ENCODE assay signal across 1 cellular context in the genomic region with DNA sequence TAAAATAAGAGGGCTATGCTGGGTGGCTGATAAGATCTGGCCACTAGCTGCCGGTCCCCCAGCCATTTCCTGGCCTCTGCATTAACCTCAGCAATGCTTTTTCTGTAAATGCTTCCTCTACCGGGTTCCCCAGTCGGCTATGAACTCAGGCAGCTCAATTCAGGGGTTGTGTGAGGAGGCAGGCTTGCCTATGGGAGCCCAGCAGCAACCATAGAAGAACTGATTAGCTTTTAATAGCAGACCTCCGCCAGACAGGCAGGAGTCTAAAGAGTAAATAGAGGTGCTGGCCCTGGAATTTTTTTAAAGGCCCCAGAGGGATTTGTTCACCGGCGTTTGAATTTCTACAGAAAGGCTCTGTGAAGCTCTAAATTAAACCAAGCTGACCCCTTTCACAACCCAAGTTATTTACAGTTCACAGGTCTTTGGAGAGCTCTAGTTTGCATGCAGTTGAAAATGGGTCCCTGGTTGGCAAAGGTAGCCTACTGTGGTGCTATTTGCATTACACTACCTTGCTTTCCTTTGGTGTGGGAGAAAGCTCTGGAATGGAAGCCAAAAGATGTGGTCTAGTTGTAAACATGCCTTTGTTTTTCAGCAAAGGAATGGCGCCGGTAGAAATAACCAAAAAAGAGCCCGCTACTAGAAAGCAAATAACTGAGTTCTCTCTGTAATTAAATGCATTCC.
TF ChIP-seq lines count a peak whose summit lies in the region.

No MANE protein-coding gene starts in this region.

TF ChIP-seq in HepG2, 621 proteins besides CTCF, POLR2A, EP300 and RAD21 (continued from another document and continues in another):
- TF ChIP-seq, protein P1, sequence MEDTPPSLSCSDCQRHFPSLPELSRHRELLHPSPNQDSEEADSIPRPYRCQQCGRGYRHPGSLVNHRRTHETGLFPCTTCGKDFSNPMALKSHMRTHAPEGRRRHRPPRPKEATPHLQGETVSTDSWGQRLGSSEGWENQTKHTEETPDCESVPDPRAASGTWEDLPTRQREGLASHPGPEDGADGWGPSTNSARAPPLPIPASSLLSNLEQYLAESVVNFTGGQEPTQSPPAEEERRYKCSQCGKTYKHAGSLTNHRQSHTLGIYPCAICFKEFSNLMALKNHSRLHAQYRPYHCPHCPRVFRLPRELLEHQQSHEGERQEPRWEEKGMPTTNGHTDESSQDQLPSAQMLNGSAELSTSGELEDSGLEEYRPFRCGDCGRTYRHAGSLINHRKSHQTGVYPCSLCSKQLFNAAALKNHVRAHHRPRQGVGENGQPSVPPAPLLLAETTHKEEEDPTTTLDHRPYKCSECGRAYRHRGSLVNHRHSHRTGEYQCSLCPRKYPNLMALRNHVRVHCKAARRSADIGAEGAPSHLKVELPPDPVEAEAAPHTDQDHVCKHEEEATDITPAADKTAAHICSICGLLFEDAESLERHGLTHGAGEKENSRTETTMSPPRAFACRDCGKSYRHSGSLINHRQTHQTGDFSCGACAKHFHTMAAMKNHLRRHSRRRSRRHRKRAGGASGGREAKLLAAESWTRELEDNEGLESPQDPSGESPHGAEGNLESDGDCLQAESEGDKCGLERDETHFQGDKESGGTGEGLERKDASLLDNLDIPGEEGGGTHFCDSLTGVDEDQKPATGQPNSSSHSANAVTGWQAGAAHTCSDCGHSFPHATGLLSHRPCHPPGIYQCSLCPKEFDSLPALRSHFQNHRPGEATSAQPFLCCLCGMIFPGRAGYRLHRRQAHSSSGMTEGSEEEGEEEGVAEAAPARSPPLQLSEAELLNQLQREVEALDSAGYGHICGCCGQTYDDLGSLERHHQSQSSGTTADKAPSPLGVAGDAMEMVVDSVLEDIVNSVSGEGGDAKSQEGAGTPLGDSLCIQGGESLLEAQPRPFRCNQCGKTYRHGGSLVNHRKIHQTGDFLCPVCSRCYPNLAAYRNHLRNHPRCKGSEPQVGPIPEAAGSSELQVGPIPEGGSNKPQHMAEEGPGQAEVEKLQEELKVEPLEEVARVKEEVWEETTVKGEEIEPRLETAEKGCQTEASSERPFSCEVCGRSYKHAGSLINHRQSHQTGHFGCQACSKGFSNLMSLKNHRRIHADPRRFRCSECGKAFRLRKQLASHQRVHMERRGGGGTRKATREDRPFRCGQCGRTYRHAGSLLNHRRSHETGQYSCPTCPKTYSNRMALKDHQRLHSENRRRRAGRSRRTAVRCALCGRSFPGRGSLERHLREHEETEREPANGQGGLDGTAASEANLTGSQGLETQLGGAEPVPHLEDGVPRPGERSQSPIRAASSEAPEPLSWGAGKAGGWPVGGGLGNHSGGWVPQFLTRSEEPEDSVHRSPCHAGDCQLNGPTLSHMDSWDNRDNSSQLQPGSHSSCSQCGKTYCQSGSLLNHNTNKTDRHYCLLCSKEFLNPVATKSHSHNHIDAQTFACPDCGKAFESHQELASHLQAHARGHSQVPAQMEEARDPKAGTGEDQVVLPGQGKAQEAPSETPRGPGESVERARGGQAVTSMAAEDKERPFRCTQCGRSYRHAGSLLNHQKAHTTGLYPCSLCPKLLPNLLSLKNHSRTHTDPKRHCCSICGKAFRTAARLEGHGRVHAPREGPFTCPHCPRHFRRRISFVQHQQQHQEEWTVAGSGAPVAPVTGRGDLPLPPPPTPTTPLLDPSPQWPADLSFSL (CRISPR knock-in tag; IDR thresholded peaks at IDR 0.05) = no peak
- TF ChIP-seq ZNF263 (CRISPR knock-in tag; IDR thresholded peaks at IDR 0.05) (no peak), MAF1 (CRISPR knock-in tag; IDR thresholded peaks at IDR 0.05; ENCODE audit: borderline replicate concordance) (no peak), ZNF678 (CRISPR knock-in tag; IDR thresholded peaks at IDR 0.05) (no peak), ZNF775 (CRISPR knock-in tag; IDR thresholded peaks at IDR 0.05; ENCODE audit: borderline replicate concordance) (no peak), ZNF83 (CRISPR knock-in tag; IDR thresholded peaks at IDR 0.05; ENCODE audit: borderline replicate concordance) (no peak), ARNT (IDR thresholded peaks at IDR 0.05) (no peak), MYNN (CRISPR knock-in tag; IDR thresholded peaks at IDR 0.05; ENCODE audit: low read depth) (no peak), ATAD3A (CRISPR knock-in tag; IDR thresholded peaks at IDR 0.05) (no peak), TAF1 (CRISPR knock-in tag; IDR thresholded peaks at IDR 0.05) (peak; percentile 50; the same call in 1 of the 2 replicates), ZMYM4 (CRISPR knock-in tag; IDR thresholded peaks at IDR 0.05) (peak; percentile 65), PHB2 (IDR thresholded peaks at IDR 0.05; ENCODE audit: partially characterized antibody) (no peak), HNF4A (CRISPR knock-in tag; IDR thresholded peaks at IDR 0.05) (peak; percentile 78), ZNF160 (CRISPR knock-in tag; IDR thresholded peaks at IDR 0.05) (no peak), DMAP1 (CRISPR knock-in tag; IDR thresholded peaks at IDR 0.05) (peak; percentile 21; the same call in 1 of the 2 replicates), ZBTB38 (CRISPR knock-in tag; IDR thresholded peaks at IDR 0.05) (0 out of 2 replicates have a peak, but pooled peaks have one; percentile 16), ZNF354B (CRISPR knock-in tag; IDR thresholded peaks at IDR 0.05) (no peak), PRMT3 (CRISPR knock-in tag; IDR thresholded peaks at IDR 0.05; ENCODE audit: borderline replicate concordance, low read depth) (no peak), NFYC (CRISPR knock-in tag; IDR thresholded peaks at IDR 0.05) (no peak), ZNF225 (CRISPR knock-in tag; IDR thresholded peaks at IDR 0.05) (no peak), ZNF558 (CRISPR knock-in tag; IDR thresholded peaks at IDR 0.05; ENCODE audit: borderline replicate concordance) (no peak), AGO1 (IDR thresholded peaks at IDR 0.05; ENCODE audit: low read depth, low read length, poor library complexity, severe bottlenecking) (no peak), ZNF101 (CRISPR knock-in tag; IDR thresholded peaks at IDR 0.05; ENCODE audit: borderline replicate concordance, low read depth) (no peak), HOXA3 (CRISPR knock-in tag; IDR thresholded peaks at IDR 0.05) (peak; percentile 60; the same call in 1 of the 2 replicates), TBP (CRISPR knock-in tag; IDR thresholded peaks at IDR 0.05) (no peak), ZFP1 (CRISPR knock-in tag; IDR thresholded peaks at IDR 0.05) (peak; percentile 64; the same call in 1 of the 2 replicates), SP1 (IDR thresholded peaks at IDR 0.05) (no peak), SP1 (CRISPR knock-in tag; IDR thresholded peaks at IDR 0.05) (no peak), NRL (CRISPR knock-in tag; IDR thresholded peaks at IDR 0.05; ENCODE audit: borderline replicate concordance) (no peak), ZNF180 (CRISPR knock-in tag; IDR thresholded peaks at IDR 0.05; ENCODE audit: borderline replicate concordance, low read depth) (no peak), ZBTB20 (CRISPR knock-in tag; IDR thresholded peaks at IDR 0.05; ENCODE audit: borderline replicate concordance, low read depth) (no peak), SMARCE1 (IDR thresholded peaks at IDR 0.05; ENCODE audit: borderline replicate concordance) (no peak), NR2C2 (CRISPR knock-in tag; IDR thresholded peaks at IDR 0.05; ENCODE audit: borderline replicate concordance) (peak; percentile 61; the same call in 1 of the 2 replicates), KLF9 (CRISPR knock-in tag; IDR thresholded peaks at IDR 0.05; ENCODE audit: low read depth) (no peak), ZNF530 (CRISPR knock-in tag; IDR thresholded peaks at IDR 0.05; ENCODE audit: low read depth) (no peak), ZNF891 (CRISPR knock-in tag; IDR thresholded peaks at IDR 0.05) (no peak)
- TF ChIP-seq, protein P2, sequence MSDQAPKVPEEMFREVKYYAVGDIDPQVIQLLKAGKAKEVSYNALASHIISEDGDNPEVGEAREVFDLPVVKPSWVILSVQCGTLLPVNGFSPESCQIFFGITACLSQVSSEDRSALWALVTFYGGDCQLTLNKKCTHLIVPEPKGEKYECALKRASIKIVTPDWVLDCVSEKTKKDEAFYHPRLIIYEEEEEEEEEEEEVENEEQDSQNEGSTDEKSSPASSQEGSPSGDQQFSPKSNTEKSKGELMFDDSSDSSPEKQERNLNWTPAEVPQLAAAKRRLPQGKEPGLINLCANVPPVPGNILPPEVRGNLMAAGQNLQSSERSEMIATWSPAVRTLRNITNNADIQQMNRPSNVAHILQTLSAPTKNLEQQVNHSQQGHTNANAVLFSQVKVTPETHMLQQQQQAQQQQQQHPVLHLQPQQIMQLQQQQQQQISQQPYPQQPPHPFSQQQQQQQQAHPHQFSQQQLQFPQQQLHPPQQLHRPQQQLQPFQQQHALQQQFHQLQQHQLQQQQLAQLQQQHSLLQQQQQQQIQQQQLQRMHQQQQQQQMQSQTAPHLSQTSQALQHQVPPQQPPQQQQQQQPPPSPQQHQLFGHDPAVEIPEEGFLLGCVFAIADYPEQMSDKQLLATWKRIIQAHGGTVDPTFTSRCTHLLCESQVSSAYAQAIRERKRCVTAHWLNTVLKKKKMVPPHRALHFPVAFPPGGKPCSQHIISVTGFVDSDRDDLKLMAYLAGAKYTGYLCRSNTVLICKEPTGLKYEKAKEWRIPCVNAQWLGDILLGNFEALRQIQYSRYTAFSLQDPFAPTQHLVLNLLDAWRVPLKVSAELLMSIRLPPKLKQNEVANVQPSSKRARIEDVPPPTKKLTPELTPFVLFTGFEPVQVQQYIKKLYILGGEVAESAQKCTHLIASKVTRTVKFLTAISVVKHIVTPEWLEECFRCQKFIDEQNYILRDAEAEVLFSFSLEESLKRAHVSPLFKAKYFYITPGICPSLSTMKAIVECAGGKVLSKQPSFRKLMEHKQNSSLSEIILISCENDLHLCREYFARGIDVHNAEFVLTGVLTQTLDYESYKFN (CRISPR knock-in tag; conservative IDR thresholded peaks at IDR 0.05) = peak; percentile 88
- TF ChIP-seq, protein P3, sequence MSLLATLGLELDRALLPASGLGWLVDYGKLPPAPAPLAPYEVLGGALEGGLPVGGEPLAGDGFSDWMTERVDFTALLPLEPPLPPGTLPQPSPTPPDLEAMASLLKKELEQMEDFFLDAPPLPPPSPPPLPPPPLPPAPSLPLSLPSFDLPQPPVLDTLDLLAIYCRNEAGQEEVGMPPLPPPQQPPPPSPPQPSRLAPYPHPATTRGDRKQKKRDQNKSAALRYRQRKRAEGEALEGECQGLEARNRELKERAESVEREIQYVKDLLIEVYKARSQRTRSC (CRISPR knock-in tag; IDR thresholded peaks at IDR 0.05; ENCODE audit: low read depth) = no peak
- TF ChIP-seq, protein P4, sequence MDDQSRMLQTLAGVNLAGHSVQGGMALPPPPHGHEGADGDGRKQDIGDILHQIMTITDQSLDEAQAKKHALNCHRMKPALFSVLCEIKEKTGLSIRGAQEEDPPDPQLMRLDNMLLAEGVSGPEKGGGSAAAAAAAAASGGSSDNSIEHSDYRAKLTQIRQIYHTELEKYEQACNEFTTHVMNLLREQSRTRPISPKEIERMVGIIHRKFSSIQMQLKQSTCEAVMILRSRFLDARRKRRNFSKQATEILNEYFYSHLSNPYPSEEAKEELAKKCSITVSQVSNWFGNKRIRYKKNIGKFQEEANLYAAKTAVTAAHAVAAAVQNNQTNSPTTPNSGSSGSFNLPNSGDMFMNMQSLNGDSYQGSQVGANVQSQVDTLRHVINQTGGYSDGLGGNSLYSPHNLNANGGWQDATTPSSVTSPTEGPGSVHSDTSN (CRISPR knock-in tag; IDR thresholded peaks at IDR 0.05; ENCODE audit: borderline replicate concordance) = no peak
- TF ChIP-seq, protein P5, sequence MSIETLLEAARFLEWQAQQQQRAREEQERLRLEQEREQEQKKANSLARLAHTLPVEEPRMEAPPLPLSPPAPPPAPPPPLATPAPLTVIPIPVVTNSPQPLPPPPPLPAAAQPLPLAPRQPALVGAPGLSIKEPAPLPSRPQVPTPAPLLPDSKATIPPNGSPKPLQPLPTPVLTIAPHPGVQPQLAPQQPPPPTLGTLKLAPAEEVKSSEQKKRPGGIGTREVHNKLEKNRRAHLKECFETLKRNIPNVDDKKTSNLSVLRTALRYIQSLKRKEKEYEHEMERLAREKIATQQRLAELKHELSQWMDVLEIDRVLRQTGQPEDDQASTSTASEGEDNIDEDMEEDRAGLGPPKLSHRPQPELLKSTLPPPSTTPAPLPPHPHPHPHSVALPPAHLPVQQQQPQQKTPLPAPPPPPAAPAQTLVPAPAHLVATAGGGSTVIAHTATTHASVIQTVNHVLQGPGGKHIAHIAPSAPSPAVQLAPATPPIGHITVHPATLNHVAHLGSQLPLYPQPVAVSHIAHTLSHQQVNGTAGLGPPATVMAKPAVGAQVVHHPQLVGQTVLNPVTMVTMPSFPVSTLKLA (IDR thresholded peaks at IDR 0.05) = no peak
- TF ChIP-seq, protein P6, sequence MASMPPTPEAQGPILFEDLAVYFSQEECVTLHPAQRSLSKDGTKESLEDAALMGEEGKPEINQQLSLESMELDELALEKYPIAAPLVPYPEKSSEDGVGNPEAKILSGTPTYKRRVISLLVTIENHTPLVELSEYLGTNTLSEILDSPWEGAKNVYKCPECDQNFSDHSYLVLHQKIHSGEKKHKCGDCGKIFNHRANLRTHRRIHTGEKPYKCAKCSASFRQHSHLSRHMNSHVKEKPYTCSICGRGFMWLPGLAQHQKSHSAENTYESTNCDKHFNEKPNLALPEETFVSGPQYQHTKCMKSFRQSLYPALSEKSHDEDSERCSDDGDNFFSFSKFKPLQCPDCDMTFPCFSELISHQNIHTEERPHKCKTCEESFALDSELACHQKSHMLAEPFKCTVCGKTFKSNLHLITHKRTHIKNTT (CRISPR knock-in tag; IDR thresholded peaks at IDR 0.05) = no peak
- TF ChIP-seq, protein P7, sequence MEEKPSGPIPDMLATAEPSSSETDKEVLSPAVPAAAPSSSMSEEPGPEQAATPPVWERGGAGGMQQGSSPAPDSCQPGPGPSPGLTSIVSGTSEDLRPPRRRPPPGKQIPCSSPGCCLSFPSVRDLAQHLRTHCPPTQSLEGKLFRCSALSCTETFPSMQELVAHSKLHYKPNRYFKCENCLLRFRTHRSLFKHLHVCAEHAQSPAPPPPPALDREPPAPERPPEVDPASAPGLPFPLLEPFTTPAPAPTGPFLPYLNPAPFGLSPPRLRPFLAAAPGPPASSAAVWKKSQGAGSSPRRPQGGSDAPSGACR (CRISPR knock-in tag; IDR thresholded peaks at IDR 0.05) = no peak
- TF ChIP-seq, protein P8, sequence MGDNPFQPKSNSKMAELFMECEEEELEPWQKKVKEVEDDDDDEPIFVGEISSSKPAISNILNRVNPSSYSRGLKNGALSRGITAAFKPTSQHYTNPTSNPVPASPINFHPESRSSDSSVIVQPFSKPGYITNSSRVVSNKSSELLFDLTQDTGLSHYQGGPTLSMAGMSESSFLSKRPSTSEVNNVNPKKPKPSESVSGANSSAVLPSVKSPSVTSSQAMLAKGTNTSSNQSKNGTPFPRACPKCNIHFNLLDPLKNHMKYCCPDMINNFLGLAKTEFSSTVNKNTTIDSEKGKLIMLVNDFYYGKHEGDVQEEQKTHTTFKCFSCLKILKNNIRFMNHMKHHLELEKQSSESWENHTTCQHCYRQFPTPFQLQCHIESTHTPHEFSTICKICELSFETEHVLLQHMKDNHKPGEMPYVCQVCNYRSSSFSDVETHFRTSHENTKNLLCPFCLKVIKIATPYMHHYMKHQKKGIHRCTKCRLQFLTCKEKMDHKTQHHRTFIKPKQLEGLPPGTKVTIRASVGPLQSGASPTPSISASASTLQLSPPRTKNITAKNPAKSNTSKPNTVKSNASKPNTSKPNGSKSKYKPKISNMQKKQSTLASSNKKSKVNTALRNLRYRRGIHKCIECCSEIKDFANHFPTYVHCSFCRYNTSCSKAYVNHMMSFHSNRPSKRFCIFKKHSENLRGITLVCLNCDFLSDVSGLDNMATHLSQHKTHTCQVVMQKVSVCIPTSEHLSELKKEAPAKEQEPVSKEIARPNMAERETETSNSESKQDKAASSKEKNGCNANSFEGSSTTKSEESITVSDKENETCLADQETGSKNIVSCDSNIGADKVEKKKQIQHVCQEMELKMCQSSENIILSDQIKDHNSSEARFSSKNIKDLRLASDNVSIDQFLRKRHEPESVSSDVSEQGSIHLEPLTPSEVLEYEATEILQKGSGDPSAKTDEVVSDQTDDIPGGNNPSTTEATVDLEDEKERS (CRISPR knock-in tag; IDR thresholded peaks at IDR 0.05) = no peak
